Comparison of ENCODE assay signal across 28 cellular contexts in genomic region chr9:123601828-123602227, GRCh38.
"Had no signal": no experiment of that assay in that cellular context is flagged by ENCODE, and none has a peak within 500 bp of the region (broad histone marks: within the 10 kb centered on the region; RNA-seq: fewer than 3 reads in every experiment).

No MANE protein-coding gene starts in this region.

- H3K27me3 Mint-ChIP-seq: stimulated activated memory B cell treated with anti-CD40 and anti-IgM and Interleukin-4, amounts not matched to agents 10 μg/mL and 1 μg/mL and 100 μg/mL, for 72 hours; stimulated activated naive B cell treated with anti-CD40 and anti-IgM and Interleukin-4, amounts not matched to agents 10 μg/mL and 1 μg/mL and 100 μg/mL, for 72 hours; stimulated activated naive CD8-positive, alpha-beta T cell treated with anti-CD3 and anti-CD28 coated beads, Interleukin-15, amount 100 ng/mL, for 72 hours; stimulated activated naive CD8-positive, alpha-beta T cell treated with anti-CD3 and anti-CD28 coated beads, Interleukin-15, Interleukin-2, amounts not matched to agents 100 ng/mL and 50 ng/mL, for 24 hours; type B pancreatic cell had no signal

- H3K27ac ChIP-seq: stomach, suprapubic skin, testis, thoracic aorta, thyroid gland, tibial artery, tibial nerve, transverse colon, upper lobe of left lung, upper lobe of right lung, uterus, vagina had no signal

- H3K4me1 ChIP-seq: stomach, suprapubic skin, testis, tibial artery, tibial nerve, upper lobe of left lung, upper lobe of right lung, uterus, vagina had no signal

- H3K4me3 ChIP-seq: stomach, suprapubic skin, testis, thoracic aorta, thyroid gland, tibial artery, tibial nerve, transverse colon, upper lobe of left lung, upper lobe of right lung, uterus, vagina had no signal

- H3K4me3 Mint-ChIP-seq: stimulated activated effector memory CD8-positive, alpha-beta T cell treated with anti-CD3 and anti-CD28 coated beads, Interleukin-12 subunit alpha, Interleukin-12 subunit beta, amount 100 ng/mL, for 72 hours; stimulated activated memory B cell treated with anti-CD40 and anti-IgM and Interleukin-4, amounts not matched to agents 10 μg/mL and 1 μg/mL and 100 μg/mL, for 72 hours; stimulated activated naive B cell treated with anti-CD40 and anti-IgM and Interleukin-4, amounts not matched to agents 10 μg/mL and 1 μg/mL and 100 μg/mL, for 72 hours; stimulated activated naive CD8-positive, alpha-beta T cell treated with anti-CD3 and anti-CD28 coated beads, Interleukin-15, amount 100 ng/mL, for 72 hours; stimulated activated naive CD8-positive, alpha-beta T cell treated with anti-CD3 and anti-CD28 coated beads, Interleukin-15, Interleukin-2, amounts not matched to agents 100 ng/mL and 50 ng/mL, for 24 hours; type B pancreatic cell had no signal

- H3K9me3 ChIP-seq: stomach, suprapubic skin, testis, thoracic aorta, thyroid gland, tibial artery, tibial nerve, transverse colon, upper lobe of left lung, upper lobe of right lung, uterus, vagina had no signal

- H3K4me1 Mint-ChIP-seq: stimulated activated effector memory CD8-positive, alpha-beta T cell treated with anti-CD3 and anti-CD28 coated beads, Interleukin-12 subunit alpha, Interleukin-12 subunit beta, amount 100 ng/mL, for 72 hours; stimulated activated naive CD8-positive, alpha-beta T cell treated with anti-CD3 and anti-CD28 coated beads, Interleukin-15, amount 100 ng/mL, for 72 hours had no signal

- DNase-seq: stimulated activated CD4-positive, alpha-beta T cell treated with anti-CD3 and anti-CD28 coated beads, Interleukin-2, amount 100 ng/mL, for 48 hours; stimulated activated CD4-positive, alpha-beta T cell treated with anti-CD3 and anti-CD28 coated beads, Interleukin-4, amount 100 ng/mL, for 1 hour; stimulated activated CD4-positive, alpha-beta T cell treated with anti-CD3 and anti-CD28 coated beads, Interleukin-4, amount 100 ng/mL, for 24 hours; stimulated activated CD4-positive, alpha-beta T cell treated with anti-CD3 and anti-CD28 coated beads, Interleukin-4, amount 100 ng/mL, for 4 hours; stimulated activated CD8-positive, alpha-beta memory T cell treated with anti-CD3 and anti-CD28 coated beads, Interleukin-4, amount 100 ng/mL, for 48 hours; stimulated activated naive B cell treated with anti-CD40 and anti-IgM and Interleukin-4, amounts not matched to agents 10 μg/mL and 1 μg/mL and 100 μg/mL, for 72 hours; stimulated activated naive CD4-positive, alpha-beta T cell; stimulated activated naive CD4-positive, alpha-beta T cell treated with Interleukin-2 at 50 U/mL for 16 hours; stimulated activated naive CD8-positive, alpha-beta T cell treated with anti-CD3 and anti-CD28 coated beads, Interleukin-15, amount 100 ng/mL, for 72 hours; stimulated activated naive CD8-positive, alpha-beta T cell treated with anti-CD3 and anti-CD28 coated beads, Interleukin-15, Interleukin-2, amounts not matched to agents 100 U/mL and 50 U/mL, for 24 hours; stomach; substantia nigra; testis; thyroid gland; tibial artery; transverse colon; trophoblast cell; upper lobe of left lung; upper lobe of right lung; uterus had no signal

- H3K9me3 Mint-ChIP-seq: stimulated activated effector memory CD8-positive, alpha-beta T cell treated with anti-CD3 and anti-CD28 coated beads, Interleukin-12 subunit alpha, Interleukin-12 subunit beta, amount 100 ng/mL, for 72 hours; stimulated activated memory B cell treated with anti-CD40 and anti-IgM and Interleukin-4, amounts not matched to agents 10 μg/mL and 1 μg/mL and 100 μg/mL, for 72 hours; stimulated activated naive B cell treated with anti-CD40 and anti-IgM and Interleukin-4, amounts not matched to agents 10 μg/mL and 1 μg/mL and 100 μg/mL, for 72 hours; stimulated activated naive CD8-positive, alpha-beta T cell treated with anti-CD3 and anti-CD28 coated beads, Interleukin-15, amount 100 ng/mL, for 72 hours; stimulated activated naive CD8-positive, alpha-beta T cell treated with anti-CD3 and anti-CD28 coated beads, Interleukin-15, Interleukin-2, amounts not matched to agents 100 ng/mL and 50 ng/mL, for 24 hours; type B pancreatic cell had no signal

- H3K27ac Mint-ChIP-seq: stimulated activated effector memory CD8-positive, alpha-beta T cell treated with anti-CD3 and anti-CD28 coated beads, Interleukin-12 subunit alpha, Interleukin-12 subunit beta, amount 100 ng/mL, for 72 hours; stimulated activated memory B cell treated with anti-CD40 and anti-IgM and Interleukin-4, amounts not matched to agents 10 μg/mL and 1 μg/mL and 100 μg/mL, for 72 hours; stimulated activated naive B cell treated with anti-CD40 and anti-IgM and Interleukin-4, amounts not matched to agents 10 μg/mL and 1 μg/mL and 100 μg/mL, for 72 hours; stimulated activated naive CD8-positive, alpha-beta T cell treated with anti-CD3 and anti-CD28 coated beads, Interleukin-15, amount 100 ng/mL, for 72 hours; stimulated activated naive CD8-positive, alpha-beta T cell treated with anti-CD3 and anti-CD28 coated beads, Interleukin-15, Interleukin-2, amounts not matched to agents 100 ng/mL and 50 ng/mL, for 24 hours; type B pancreatic cell had no signal

- H3K36me3 Mint-ChIP-seq: stimulated activated effector memory CD8-positive, alpha-beta T cell treated with anti-CD3 and anti-CD28 coated beads, Interleukin-12 subunit alpha, Interleukin-12 subunit beta, amount 100 ng/mL, for 72 hours had no signal

- H3K36me3 ChIP-seq: suprapubic skin, thoracic aorta, thyroid gland, tibial artery, transverse colon, upper lobe of left lung, upper lobe of right lung, uterus, vagina had no signal

- H3K27me3 ChIP-seq: stomach, suprapubic skin, testis, thyroid gland, tibial artery, tibial nerve, transverse colon, upper lobe of left lung, upper lobe of right lung, uterus, vagina had no signal

- ATAC-seq: stimulated activated effector memory CD8-positive, alpha-beta T cell treated with anti-CD3 and anti-CD28 coated beads, Interleukin-12 subunit alpha, Interleukin-12 subunit beta, amount 100 ng/mL, for 72 hours; stimulated activated memory B cell treated with anti-CD40 and anti-IgM and Interleukin-4, amounts not matched to agents 10 μg/mL and 1 μg/mL and 100 μg/mL, for 72 hours; stimulated activated naive B cell treated with anti-CD40 and anti-IgM and Interleukin-4, amounts not matched to agents 10 μg/mL and 1 μg/mL and 100 μg/mL, for 72 hours; stimulated activated naive CD8-positive, alpha-beta T cell treated with anti-CD3 and anti-CD28 coated beads, Interleukin-15, amount 100 ng/mL, for 72 hours; stimulated activated naive CD8-positive, alpha-beta T cell treated with anti-CD3 and anti-CD28 coated beads, Interleukin-15, Interleukin-2, amounts not matched to agents 100 U/mL and 50 U/mL, for 24 hours; upper lobe of right lung had no signal
